In genomic region chr17:56806949-56807348, GRCh38 we compare ENCODE assay signal across 23 cellular contexts.
"Had no signal": no experiment of that assay in that cellular context is flagged by ENCODE, and none has a peak within 500 bp of the region (broad histone marks: within the 10 kb centered on the region; RNA-seq: fewer than 3 reads in every experiment).

No MANE protein-coding gene starts in this region.

- H3K27ac ChIP-seq: breast epithelium, SK-N-MC had no signal

- ATAC-seq: Right ventricle myocardium inferior, T-cell had no signal

- H3K4me3 ChIP-seq: breast epithelium, SK-N-MC had no signal

- H3K27me3 ChIP-seq: breast epithelium had no signal

- DNase-seq: activated CD4-positive, alpha-beta memory T cell treated with anti-CD3 and anti-CD28 coated beads, Interleukin-2, amount 10 ng/mL, durations not matched to agents 7 days and 5 days; activated CD4-positive, alpha-beta T cell treated with anti-CD3 and anti-CD28 coated beads, Interleukin-2, amount 50 U/mL, for 1 hour; activated CD4-positive, CD25-positive, alpha-beta regulatory T cell; activated gamma-delta T cell treated with Interleukin-2 at 50 U/mL for 16 hours; activated naive CD4-positive, alpha-beta T cell treated with anti-CD3 and anti-CD28 coated beads, Interleukin-2, amount 50 U/mL, for 16 hours; activated naive CD8-positive, alpha-beta T cell treated with anti-CD3 and anti-CD28 coated beads, Interleukin-2, amount 10 ng/mL, durations not matched to agents 7 days and 5 days; activated T-cell treated with anti-CD3 and anti-CD28 coated beads for 4 hours; activated T-cell treated with anti-CD3 and anti-CD28 coated beads, Interleukin-2, amount 50 U/mL, for 48 hours; aorta; caudate nucleus; NCI-H1048; NCI-H146; NCI-H187 treated with DMSO at 0.1 percent for 48 hours; NCI-H2081 treated with DMSO at 0.1 percent for 48 hours; NCI-H446 treated with DMSO at 0.1 percent for 48 hours; NCI-H524 treated with DMSO at 0.1 percent for 48 hours; NCI-H82; T-cell; T-helper 2 cell; T1000 had no signal

- H3K4me1 ChIP-seq: breast epithelium had no signal

- H3K36me3 ChIP-seq: breast epithelium had no signal

- H3K9me3 ChIP-seq: breast epithelium had no signal
